ENCODE assay signal across 8 cellular contexts in the genomic region with DNA sequence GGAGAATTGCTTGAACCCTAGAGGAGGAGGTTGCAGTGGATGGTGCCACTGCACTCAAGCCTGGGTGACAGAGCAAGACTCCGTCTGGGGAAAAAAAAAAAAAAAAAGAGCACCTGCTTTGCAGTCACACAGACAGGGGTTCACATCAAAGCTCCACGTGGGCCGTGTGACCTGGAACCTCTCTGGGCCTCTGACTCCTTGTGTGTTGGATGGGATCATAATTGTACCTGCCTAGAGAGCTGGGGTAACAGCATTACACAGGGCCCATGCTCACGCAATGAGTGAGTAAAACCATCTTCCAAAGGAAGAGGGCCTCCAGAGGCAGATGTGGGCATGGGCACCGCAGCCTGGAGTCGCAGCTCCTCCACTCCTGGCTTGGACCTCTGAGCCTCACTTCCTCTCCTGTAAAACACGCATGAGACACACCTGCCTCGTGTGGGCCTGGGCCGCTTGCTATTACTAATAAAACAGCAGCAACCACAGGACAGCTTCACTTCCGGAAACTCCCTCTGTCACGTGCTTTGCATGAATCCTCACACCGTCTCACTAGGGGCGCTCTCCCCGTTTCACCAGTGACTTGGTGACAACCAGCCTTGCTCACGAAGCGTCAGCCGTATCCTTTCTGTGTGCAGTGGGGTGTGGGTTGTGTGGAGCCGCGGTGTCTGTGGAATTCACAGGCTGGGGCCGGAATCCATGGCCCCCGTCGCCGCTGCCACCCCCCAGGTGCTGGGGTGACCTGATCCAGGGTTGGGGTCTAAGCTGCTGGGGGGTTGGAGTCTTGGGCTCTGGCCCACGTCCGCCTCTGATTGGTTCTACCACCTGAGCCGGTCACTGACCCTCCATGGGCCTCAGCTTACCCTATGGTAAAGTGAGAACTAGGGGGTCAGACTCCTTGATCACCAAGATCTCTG. TPM values are rescaled to one million over a fixed set of nuclear protein-coding genes. Genes with fewer than 3 reads are reported as not detected.
DNase-seq lines count a peak whose midpoint lies in the region; TF ChIP-seq lines count a peak whose summit lies in the region.
"Not testable (repeated sequence)": the region's sequence is repeated elsewhere in the genome, so short reads cannot be mapped to it uniquely, and the experiment has no call there.

No MANE protein-coding gene starts in this region.

- not testable (repeated sequence) for H3K79me1 ChIP-seq in H9 (ENCODE audit: insufficient read depth, low read depth, low read length, poor library complexity, severe bottlenecking)

- H3K27me3 Mint-ChIP-seq in H9 (ENCODE audit: low read depth), result peaks cover 54% of the 10 kb centered on the region
- not testable (repeated sequence) for H3K27me3 Mint-ChIP-seq in glutamatergic neuron (ENCODE audit: unreplicated experiment)

- not testable (repeated sequence) for H3K9me3 Mint-ChIP-seq in H9; glutamatergic neuron (ENCODE audit: unreplicated experiment)

- not testable (repeated sequence) for H3K9ac ChIP-seq in H9 (ENCODE audit: extremely low read depth, insufficient read length, low read length)

- H3K56ac ChIP-seq in H9 (ENCODE audit: insufficient read length, low read depth, low read length), result not testable (repeated sequence)

- not testable (repeated sequence) for H3K23me2 ChIP-seq in H9 (ENCODE audit: insufficient read length, low read depth, low read length, poor library complexity, severe bottlenecking)

- H2BK12ac ChIP-seq in H9 (ENCODE audit: insufficient read length, low read depth, low read length), result not testable (repeated sequence)

- not testable (repeated sequence) for H3K4me2 ChIP-seq in H9 (ENCODE audit: insufficient read depth, insufficient read length, low read length)

- H4K5ac ChIP-seq in H9 (ENCODE audit: insufficient read length, low read depth, low read length), result not testable (repeated sequence)

- H4K91ac ChIP-seq in H9 (ENCODE audit: insufficient read length, low read depth, low read length), result not testable (repeated sequence)

- peaks cover 7 to 11% of the 10 kb centered on the region in 2 experiments for H3K4me1 Mint-ChIP-seq in H9
- H3K4me1 Mint-ChIP-seq in glutamatergic neuron (ENCODE audit: low read depth, unreplicated experiment), result not testable (repeated sequence)

- not testable (repeated sequence) for H3K23ac ChIP-seq in H9 (ENCODE audit: insufficient read length, low read depth, low read length)

- not testable (repeated sequence) for H3K4ac ChIP-seq in H9 (ENCODE audit: low read depth, low read length)

- H3K27ac ChIP-seq in H9 (ENCODE audit: insufficient read length, low read depth, low read length); suprapubic skin: not testable (repeated sequence)

- H3K18ac ChIP-seq in H9 (ENCODE audit: insufficient read length, low read depth, low read length), result not testable (repeated sequence)

- H3K27ac Mint-ChIP-seq in H9; glutamatergic neuron (ENCODE audit: unreplicated experiment): not testable (repeated sequence)

- DNase-seq in H9, result peak; percentile 77
- DNase-seq in Kasumi-1 (lab: John Stamatoyannopoulos, UW), result peak; percentile 91 to 92
- DNase-seq in SIG-M5 treated with dmso at 0.1 percent for 504 hours (lab: John Stamatoyannopoulos, UW; ENCODE audit: unreplicated experiment), result peak; percentile 96
- DNase-seq in activated T-helper 9 cell treated with anti-CD3 and anti-CD28 coated beads, Interleukin-2, amount 50 U/mL, for 16 hours (ENCODE audit: low read depth), result peak; percentile 85
- DNase-seq in glutamatergic neuron, result peak; percentile 50
- DNase-seq in pons (ENCODE audit: low spot score), result peak; percentile 54
- peak; percentile 88 to 89 for DNase-seq in suprapubic skin (ENCODE audit: low spot score in 2 of 2)

- TF ChIP-seq POLR2A in suprapubic skin (IDR thresholded peaks at IDR 0.05), result not testable (repeated sequence)

- not testable (repeated sequence) for TF ChIP-seq EP300 in suprapubic skin (IDR thresholded peaks at IDR 0.05)

- not testable (repeated sequence) for H2AK5ac ChIP-seq in H9 (ENCODE audit: insufficient read length, low read length)

- peak; percentile 73 for TF ChIP-seq CTCF in GM12872 (IDR thresholded peaks at IDR 0.05; ENCODE audit: insufficient read depth, low read depth, low read length)
- TF ChIP-seq CTCF in H9 (conservative IDR thresholded peaks at IDR 0.05); glutamatergic neuron (IDR thresholded peaks at IDR 0.05; ENCODE audit: partially characterized antibody, unreplicated experiment): not testable (repeated sequence)
- TF ChIP-seq CTCF in suprapubic skin (IDR thresholded peaks at IDR 0.05), result peak in 1 of 2 donors; percentile 38

- H3K4me1 ChIP-seq in H9 (ENCODE audit: insufficient read depth, low read length); suprapubic skin: not testable (repeated sequence)

- not testable (repeated sequence) for H3T11ph ChIP-seq in H9 (ENCODE audit: low read length)

- not testable (repeated sequence) for H3K79me2 ChIP-seq in H9 (ENCODE audit: insufficient read depth, low read length)

- not testable (repeated sequence) for H3K14ac ChIP-seq in H9 (ENCODE audit: insufficient read depth, low read length)

- H3K4me3 Mint-ChIP-seq in H9; glutamatergic neuron (ENCODE audit: unreplicated experiment): not testable (repeated sequence)

- not testable (repeated sequence) for H2BK15ac ChIP-seq in H9 (ENCODE audit: low read depth, low read length)

- not testable (repeated sequence) for H2BK5ac ChIP-seq in H9 (ENCODE audit: insufficient read length, low read length)

- H4K20me1 ChIP-seq in H9 (ENCODE audit: control insufficient read depth, insufficient read depth, insufficient read length), result not testable (repeated sequence)

- WGBS in H9 (ENCODE audit: extremely low coverage, insufficient read length, low lambda C conversion rate), result no CpG with 5 or more reads among the region's 26 CpGs
- 52% methylated on average over 17 of the region's 26 CpGs for WGBS in suprapubic skin

- not testable (repeated sequence) for H4K8ac ChIP-seq in H9 (replicated peaks; ENCODE audit: insufficient read length, low read depth, low read length)

- H2BK120ac ChIP-seq in H9 (ENCODE audit: low read depth, low read length, poor library complexity, severe bottlenecking), result not testable (repeated sequence)

- not testable (repeated sequence) for H3K36me3 ChIP-seq in suprapubic skin

- H3K36me3 Mint-ChIP-seq in H9 (ENCODE audit: insufficient read depth in 1 of 3, low read depth in 3 of 3); glutamatergic neuron (ENCODE audit: unreplicated experiment): not testable (repeated sequence)

- not testable (repeated sequence) for H2AFZ ChIP-seq in H9 (ENCODE audit: low read length)

- not testable (repeated sequence) for H2BK20ac ChIP-seq in H9 (ENCODE audit: low read depth, low read length, poor library complexity, severe bottlenecking)

- H3K4me3 ChIP-seq in suprapubic skin, result not testable (repeated sequence)

- not testable (repeated sequence) for H3K9me3 ChIP-seq in H9 (ENCODE audit: control insufficient read depth, low read depth, low read length); suprapubic skin

- not testable (repeated sequence) for H3K27me3 ChIP-seq in H9 (ENCODE audit: insufficient read depth, low read length); suprapubic skin

RNA-seq across cellular contexts. Expression of a gene that starts 10.4 kb away (rescaled TPM):
- total RNA-seq in H9 (2021) (0.33 and 0.42 TPM in 2 replicates), glutamatergic neuron (ENCODE audit: unreplicated experiment) (0.12 TPM), suprapubic skin (1 to 10 TPM in 3 of 4 donors, under 1 TPM in 1; 0.83 to 3.5 (median 2.1) TPM)

RNA-seq across cellular contexts. Expression of a gene that starts 28.0 kb away (rescaled TPM):
- 3.7 and 4.3 TPM in 2 replicates for total RNA-seq in H9 (2021)
- 0.37 TPM for total RNA-seq in glutamatergic neuron (ENCODE audit: unreplicated experiment)
- 10 to 100 TPM in 1 of 4 donors, 1 to 10 TPM in 1, under 1 TPM in 2; 0.45 to 10.1 (median 1.6) TPM for total RNA-seq in suprapubic skin
